8 cellular contexts compared by ENCODE assay signal in genomic region chr13:25574437-25575426, GRCh38.
DNase-seq lines count a peak whose midpoint lies in the region; ATAC-seq and TF ChIP-seq lines count a peak whose summit lies in the region.

No MANE protein-coding gene starts in this region.

- H3K27ac ChIP-seq in BLaER1, result no peak overlapping the region
- no peak overlapping the region for H3K27ac ChIP-seq in Peyer's patch
- no peak overlapping the region for H3K27ac ChIP-seq in fibroblast of lung (ENCODE audit: insufficient read depth, low read length)

- peaks cover 37% of the 10 kb centered on the region for H3K27me3 Mint-ChIP-seq in activated T-cell treated with anti-CD3 and anti-CD28 coated beads, Interleukin-2, amount 50 U/mL, for 4 hours (ENCODE audit: low read depth)
- peaks cover 9% of the 10 kb centered on the region for H3K27me3 Mint-ChIP-seq in neural crest cell (ENCODE audit: low read depth)

- H3K4me1 ChIP-seq in BLaER1 (peaks cover 17% of the 10 kb centered on the region), Peyer's patch (no peaks in the 10 kb centered on the region), fibroblast of lung (ENCODE audit: control insufficient read depth, extremely low read depth, insufficient read depth, low read length) (no peaks in the 10 kb centered on the region)

- no peaks in the 10 kb centered on the region for H3K9me3 ChIP-seq in BLaER1
- H3K9me3 ChIP-seq in Peyer's patch, result no peaks in the 10 kb centered on the region
- H3K9me3 ChIP-seq in fibroblast of lung (ENCODE audit: control insufficient read depth, insufficient read depth, low read depth, low read length), result no peaks in the 10 kb centered on the region

- TF ChIP-seq POLR2A in Peyer's patch (IDR thresholded peaks at IDR 0.05), result no peak

- no peak overlapping the region for H3K9ac ChIP-seq in BLaER1
- no peak overlapping the region for H3K9ac ChIP-seq in fibroblast of lung (ENCODE audit: insufficient read depth, low read length)

- H3K4me3 ChIP-seq in BLaER1 (no peak overlapping the region), Peyer's patch (no peak overlapping the region), fibroblast of lung (replicated peaks in 1 of 4; ENCODE audit: control extremely low read depth in 1 of 4, insufficient read depth in 1 of 4, low read depth in 3 of 4, low read length in 4 of 4) (no peak overlapping the region)

- H3K27me3 ChIP-seq in BLaER1 (no peaks in the 10 kb centered on the region), Peyer's patch (no peaks in the 10 kb centered on the region), fibroblast of lung (ENCODE audit: control insufficient read depth, insufficient read depth, low read length) (no peaks in the 10 kb centered on the region)

- H3K9me3 Mint-ChIP-seq in activated T-cell treated with anti-CD3 and anti-CD28 coated beads, Interleukin-2, amount 50 U/mL, for 4 hours, result no peaks in the 10 kb centered on the region
- no peaks in the 10 kb centered on the region for H3K9me3 Mint-ChIP-seq in neural crest cell

- peak; percentile 68 for ATAC-seq in GM19455 (IDR thresholded peaks at IDR 0.05; ENCODE audit: unreplicated experiment)
- peak; percentile 75 to 79 for ATAC-seq in activated T-cell treated with anti-CD3 and anti-CD28 coated beads, Interleukin-2, amount 50 U/mL, for 4 hours

- H3K79me2 ChIP-seq in fibroblast of lung (ENCODE audit: control insufficient read depth, insufficient read depth, low read length), result no peaks in the 10 kb centered on the region

- TF ChIP-seq CTCF in Peyer's patch (IDR thresholded peaks at IDR 0.05) (peak in 5 of 6 experiments; percentile 27 to 76 (median 72)), fibroblast of lung (conservative IDR thresholded peaks at IDR 0.05 in 1 of 2, IDR thresholded peaks at IDR 0.05 in 1 of 2; ENCODE audit: low read depth in 1 of 2, low read length in 2 of 2) (peak; percentile 95 to 97), neural crest cell (conservative IDR thresholded peaks at IDR 0.05) (peak; percentile 95)

- H2AFZ ChIP-seq in fibroblast of lung (ENCODE audit: low read length), result no peak overlapping the region

- H3K27ac Mint-ChIP-seq in neural crest cell (ENCODE audit: unreplicated experiment), result no peak overlapping the region

- H3K36me3 ChIP-seq in BLaER1 (no peaks in the 10 kb centered on the region), Peyer's patch (no peaks in the 10 kb centered on the region), fibroblast of lung (ENCODE audit: control insufficient read depth, insufficient read depth, low read length) (no peaks in the 10 kb centered on the region)

- no peaks in the 10 kb centered on the region for H4K20me1 ChIP-seq in BLaER1
- no peaks in the 10 kb centered on the region for H4K20me1 ChIP-seq in fibroblast of lung (ENCODE audit: control insufficient read depth, extremely low read depth, insufficient read depth, low read length)

- H3K4me1 Mint-ChIP-seq in activated T-cell treated with anti-CD3 and anti-CD28 coated beads, Interleukin-2, amount 50 U/mL, for 4 hours (ENCODE audit: low read depth), result no peaks in the 10 kb centered on the region
- peaks cover 5% of the 10 kb centered on the region for H3K4me1 Mint-ChIP-seq in neural crest cell

- H3K4me3 Mint-ChIP-seq in activated T-cell treated with anti-CD3 and anti-CD28 coated beads, Interleukin-2, amount 50 U/mL, for 4 hours, result no peak overlapping the region
- H3K4me3 Mint-ChIP-seq in neural crest cell, result no peak overlapping the region

- H3K4me2 ChIP-seq in BLaER1, result peak overlapping the region; percentile 25; the same call in 1 of the 2 replicates
- H3K4me2 ChIP-seq in fibroblast of lung (ENCODE audit: extremely low read depth, insufficient read depth, low read length), result no peak overlapping the region

- no peaks in the 10 kb centered on the region for H3K36me3 Mint-ChIP-seq in activated T-cell treated with anti-CD3 and anti-CD28 coated beads, Interleukin-2, amount 50 U/mL, for 4 hours (ENCODE audit: insufficient read depth)
- no peaks in the 10 kb centered on the region for H3K36me3 Mint-ChIP-seq in neural crest cell (ENCODE audit: low read depth)

- DNase-seq in LoVo (ENCODE audit: low spot score), result peak; percentile 65
- DNase-seq in Peyer's patch, result peak in 2 of 3 donors; percentile 44 to 82
- DNase-seq in activated T-cell treated with anti-CD3 and anti-CD28 coated beads, Interleukin-2, amount 50 U/mL, for 4 hours, result peak; percentile 73
- DNase-seq in fibroblast of lung (ENCODE audit: low read depth in 2 of 2), result peak; percentile 73 to 88
- peak; percentile 89 for DNase-seq in neural crest cell (ENCODE audit: low read depth, low spot score)
- peak; percentile 76 for DNase-seq in stromal cell of bone marrow (ENCODE audit: low read depth)
